8 cellular contexts compared by ENCODE assay signal in the genomic region with DNA sequence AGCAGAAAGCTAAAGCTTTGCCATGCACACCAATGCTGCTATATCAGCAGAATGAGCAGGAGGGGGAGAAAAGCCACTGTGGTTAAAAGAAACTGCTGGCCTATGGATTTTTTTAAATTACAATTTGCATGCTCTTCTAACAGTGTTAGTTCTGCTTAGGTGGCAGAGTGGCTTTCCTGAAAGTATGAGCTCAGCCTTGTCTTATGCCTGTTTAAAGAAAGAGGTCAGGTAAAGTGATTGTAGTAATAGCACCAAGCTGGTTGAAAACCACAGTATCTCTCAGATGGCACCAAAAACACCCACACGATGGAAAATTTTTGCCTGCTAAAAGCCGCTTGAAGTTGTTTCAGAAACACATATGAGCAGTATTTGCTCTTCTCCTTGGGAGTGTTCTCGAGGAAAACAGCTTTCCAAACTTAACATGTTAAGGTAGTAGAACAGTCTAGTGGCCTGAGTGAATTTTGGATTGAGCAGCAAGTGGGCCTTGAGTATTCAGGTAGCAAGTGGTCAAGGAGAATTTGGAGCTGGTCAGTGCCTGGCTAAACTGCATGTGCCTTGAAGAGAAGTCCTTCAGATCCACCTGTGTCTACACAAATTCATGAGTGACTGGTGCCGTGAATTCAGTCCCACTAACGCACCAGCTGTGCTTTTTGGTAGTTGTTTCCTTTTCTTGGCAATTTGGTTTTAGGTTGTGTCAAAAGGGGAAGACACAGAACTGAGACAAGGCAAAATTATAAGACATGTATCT. TPM values are rescaled to one million over a fixed set of nuclear protein-coding genes. Genes with fewer than 3 reads are reported as not detected.
DNase-seq lines count a peak whose midpoint lies in the region; ATAC-seq, FAIRE-seq and TF ChIP-seq lines count a peak whose summit lies in the region.

No MANE protein-coding gene starts in this region.

- CTCF ChIA-PET in activated CD4-positive, alpha-beta T cell treated with anti-CD3 and anti-CD28 coated beads for 36 hours (lab: Charles Lee): interaction anchor here (0.7 to 3.1 kb wide), 23 partner anchors 9 to 394 kb away, joined by 3 to 20 read pairs (median 5); a partner anchor contains a TSS

- intact Hi-C loops in activated CD4-positive, alpha-beta T cell treated with anti-CD3 and anti-CD28 coated beads for 36 hours (cut with DNase I, micrococcal nuclease): loop anchor here (1.0 to 5.0 kb wide), 9 partner anchors 8 to 394 kb away; a partner anchor contains a TSS
- intact Hi-C loops in natural killer cell (cut with micrococcal nuclease): no loop called here

- peak; percentile 72 for ATAC-seq in HG02973 (IDR thresholded peaks at IDR 0.05; ENCODE audit: unreplicated experiment)
- peak; percentile 91 for ATAC-seq in activated CD4-positive, alpha-beta T cell treated with anti-CD3 and anti-CD28 coated beads for 36 hours
- peak; percentile 64 to 77 (median 73) for ATAC-seq in natural killer cell

- DNase-seq in GM19239 (ENCODE audit: insufficient read length, low spot score) (no peak), natural killer cell (no peak), HUDEP-2 (lab: John Stamatoyannopoulos, UW; ENCODE audit: unreplicated experiment in 76 of 76) (no peak), RKO (ENCODE audit: low spot score) (no peak), NCI-H128 (lab: John Stamatoyannopoulos, UW; ENCODE audit: unreplicated experiment) (no peak), COR-L47 (lab: John Stamatoyannopoulos, UW) (no peak)
- peak; percentile 80 for DNase-seq in activated CD4-positive, alpha-beta T cell treated with anti-CD3 and anti-CD28 coated beads for 36 hours

- H3K4me3 Mint-ChIP-seq in activated CD4-positive, alpha-beta T cell treated with anti-CD3 and anti-CD28 coated beads for 36 hours: peak overlapping the region; percentile 62
- peak overlapping the region; percentile 75 for H3K4me3 Mint-ChIP-seq in natural killer cell

- peaks cover 41% of the 10 kb centered on the region for H3K4me1 Mint-ChIP-seq in activated CD4-positive, alpha-beta T cell treated with anti-CD3 and anti-CD28 coated beads for 36 hours
- H3K4me1 Mint-ChIP-seq in natural killer cell: peaks cover 19% of the 10 kb centered on the region in 2 donors

- H3K27me3 Mint-ChIP-seq in activated CD4-positive, alpha-beta T cell treated with anti-CD3 and anti-CD28 coated beads for 36 hours: no peaks in the 10 kb centered on the region
- H3K27me3 Mint-ChIP-seq in natural killer cell (ENCODE audit: low read depth in 2 of 2): no peaks in the 10 kb centered on the region

- no peak for TF ChIP-seq CTCF in natural killer cell (IDR thresholded peaks at IDR 0.05)

- peak overlapping the region; percentile 96 for H3K27ac Mint-ChIP-seq in activated CD4-positive, alpha-beta T cell treated with anti-CD3 and anti-CD28 coated beads for 36 hours
- peak overlapping the region; percentile 83 to 88 for H3K27ac Mint-ChIP-seq in natural killer cell

- peaks cover 7% of the 10 kb centered on the region for H3K36me3 Mint-ChIP-seq in activated CD4-positive, alpha-beta T cell treated with anti-CD3 and anti-CD28 coated beads for 36 hours (ENCODE audit: low read depth)
- no peaks in the 10 kb centered on the region for H3K36me3 Mint-ChIP-seq in natural killer cell

- POLR2A ChIA-PET in activated CD4-positive, alpha-beta T cell treated with anti-CD3 and anti-CD28 coated beads for 36 hours (lab: Charles Lee): interaction anchor here (0.6 to 2.0 kb wide), 19 partner anchors 8 to 157 kb away, joined by 3 to 45 read pairs (median 6); a partner anchor contains a TSS

- peak; percentile 96 for FAIRE-seq in GM19239 (lab: Jason Lieb, UNC)

- no peaks in the 10 kb centered on the region for H3K9me3 Mint-ChIP-seq in activated CD4-positive, alpha-beta T cell treated with anti-CD3 and anti-CD28 coated beads for 36 hours (ENCODE audit: low read depth)
- H3K9me3 Mint-ChIP-seq in natural killer cell: no peaks in the 10 kb centered on the region

RNA-seq across cellular contexts. Expression of a gene that starts 19.6 kb away (rescaled TPM):
- total RNA-seq in activated CD4-positive, alpha-beta T cell treated with anti-CD3 and anti-CD28 coated beads for 36 hours: 100 to 1,000 TPM; 331 to 372 TPM
- total RNA-seq in natural killer cell: 100 to 1,000 TPM; 137 to 188 (median 154) TPM

RNA-seq across cellular contexts. Expression of a gene that starts 53.6 kb away (rescaled TPM):
- 10 to 100 TPM; 57.5 to 96.0 TPM for total RNA-seq in activated CD4-positive, alpha-beta T cell treated with anti-CD3 and anti-CD28 coated beads for 36 hours
- total RNA-seq in natural killer cell: 100 to 1,000 TPM; 136 to 148 (median 141) TPM
